22 cellular contexts compared by ENCODE assay signal in genomic region chr13:93045836-93046235, GRCh38.
A peak's percentile ranks its signal among the peaks of the same experiment; 100 is the strongest.
DNase-seq lines count a peak whose midpoint lies in the region; ATAC-seq and TF ChIP-seq lines count a peak whose summit lies in the region.
"Had no signal": no experiment of that assay in that cellular context is flagged by ENCODE, and none has a peak within 500 bp of the region (broad histone marks: within the 10 kb centered on the region; RNA-seq: fewer than 3 reads in every experiment).

No MANE protein-coding gene starts in this region.

- H3K4me3 ChIP-seq in SK-N-SH (ENCODE audit: low read depth in 2 of 2, low read length in 1 of 2) (no peak overlapping the region), brain microvascular endothelial cell (ENCODE audit: low read depth, low read length) (no peak overlapping the region)
- H3K4me3 ChIP-seq: BLaER1 treated with 17β-estradiol and CSF1 and Interleukin-3, amounts not matched to agents 10 nM and 100 nM; HAP-1; SJSA1 had no signal

- no peaks in the 10 kb centered on the region for H3K4me1 ChIP-seq in SK-N-SH (ENCODE audit: control insufficient read depth in 1 of 2, insufficient read depth in 2 of 2, low read depth in 1 of 2, low read length in 1 of 2)
- H3K4me1 ChIP-seq: BLaER1 treated with 17β-estradiol and CSF1 and Interleukin-3, amounts not matched to agents 10 nM and 100 nM; HAP-1; SJSA1 had no signal

- POLR2A ChIA-PET in SK-N-SH (lab: Yijun Ruan, JAX), result no interaction called here

- no peaks in the 10 kb centered on the region for H3K9me2 ChIP-seq in SK-N-SH

- H3K27me3 ChIP-seq in SK-N-SH (ENCODE audit: insufficient read depth) (no peaks in the 10 kb centered on the region), brain microvascular endothelial cell (replicated peaks) (no peaks in the 10 kb centered on the region)
- H3K27me3 ChIP-seq: BLaER1 treated with 17β-estradiol and CSF1 and Interleukin-3, amounts not matched to agents 10 nM and 100 nM had no signal

- 73% methylated on average over 1 of the region's 1 CpG for WGBS in SK-N-SH (ENCODE audit: low lambda C conversion rate)

- ATAC-seq in SK-N-SH treated with all-trans-retinoic acid at 6 μM for 48 hours (no peak), HG02678 (IDR thresholded peaks at IDR 0.05; ENCODE audit: unreplicated experiment) (no peak), GM18873 (IDR thresholded peaks at IDR 0.05; ENCODE audit: low FRiP score, unreplicated experiment) (no peak)
- ATAC-seq: CD8-positive, alpha-beta T cell; Right ventricle myocardium inferior had no signal

- TF ChIP-seq RAD21 in SK-N-SH (IDR thresholded peaks at IDR 0.05; ENCODE audit: low read length), result no peak

- H3K79me2 ChIP-seq in SK-N-SH (ENCODE audit: insufficient read depth), result no peaks in the 10 kb centered on the region

- TF ChIP-seq CTCF in SK-N-SH (IDR thresholded peaks at IDR 0.05) (no peak), brain microvascular endothelial cell (IDR thresholded peaks at IDR 0.05; ENCODE audit: low read depth, low read length, missing control alignments) (no peak)

- DNase-seq in SK-N-SH, result no peak
- peak; percentile 28 for DNase-seq in brain microvascular endothelial cell
- DNase-seq in kidney tubule cell (ENCODE audit: low spot score), result peak; percentile 60
- no peak for DNase-seq in NCI-H774 (lab: John Stamatoyannopoulos, UW)
- no peak for DNase-seq in NCI-H446 (lab: John Stamatoyannopoulos, UW)
- DNase-seq: CD8-positive, alpha-beta T cell; DMS53; GDM1; MV-4-11; NCI-H1105 treated with DMSO at 0.1 percent for 48 hours; NCI-H2029 treated with DMSO at 0.1 percent for 48 hours; NCI-H345; NCI-H524 treated with DMSO at 0.1 percent for 48 hours had no signal

- CTCF ChIA-PET in SK-N-SH (lab: Yijun Ruan, JAX), result no interaction called here

- no peak overlapping the region for H3K9ac ChIP-seq in SK-N-SH
- H3K9ac ChIP-seq: BLaER1 treated with 17β-estradiol and CSF1 and Interleukin-3, amounts not matched to agents 10 nM and 100 nM had no signal

- H3K36me3 ChIP-seq in SK-N-SH (replicated peaks in 1 of 2; ENCODE audit: control insufficient read depth in 1 of 2, insufficient read depth in 2 of 2, low read length in 1 of 2) (no peaks in the 10 kb centered on the region), brain microvascular endothelial cell (replicated peaks) (no peaks in the 10 kb centered on the region)
- H3K36me3 ChIP-seq: BLaER1 treated with 17β-estradiol and CSF1 and Interleukin-3, amounts not matched to agents 10 nM and 100 nM; HAP-1; SJSA1 had no signal

- H3K27ac ChIP-seq in SK-N-SH (ENCODE audit: low read depth in 2 of 2, low read length in 1 of 2), result no peak overlapping the region
- H3K27ac ChIP-seq in brain microvascular endothelial cell, result no peak overlapping the region
- H3K27ac ChIP-seq: 22Rv1; BLaER1 treated with 17β-estradiol and CSF1 and Interleukin-3, amounts not matched to agents 10 nM and 100 nM; HL-60; SJSA1 had no signal

- no peak overlapping the region for H3K4me2 ChIP-seq in SK-N-SH
- H3K4me2 ChIP-seq: BLaER1 treated with 17β-estradiol and CSF1 and Interleukin-3, amounts not matched to agents 10 nM and 100 nM had no signal

- H3K9me3 ChIP-seq in SK-N-SH, result no peaks in the 10 kb centered on the region
- H3K9me3 ChIP-seq: BLaER1 treated with 17β-estradiol and CSF1 and Interleukin-3, amounts not matched to agents 10 nM and 100 nM; HAP-1 had no signal

- H4K20me1 ChIP-seq in SK-N-SH (ENCODE audit: insufficient read depth), result no peaks in the 10 kb centered on the region
- H4K20me1 ChIP-seq: BLaER1 treated with 17β-estradiol and CSF1 and Interleukin-3, amounts not matched to agents 10 nM and 100 nM had no signal

- H3F3A ChIP-seq in SK-N-SH (replicated peaks; ENCODE audit: insufficient read depth), result no peaks in the 10 kb centered on the region

- 0 out of 2 replicates have a peak overlapping the region, but pooled peaks have one; percentile 16 for H2AFZ ChIP-seq in SK-N-SH (ENCODE audit: low read depth)

- in situ Hi-C loops in brain microvascular endothelial cell (cut with HindIII; ENCODE audit: low pct_ligation_motif_present, low sequenced_read_pairs), result no loop called here

- no peak for TF ChIP-seq EP300 in SK-N-SH (IDR thresholded peaks at IDR 0.05; ENCODE audit: borderline replicate concordance in 1 of 2, low read depth in 1 of 2, low read length in 1 of 2)

TF ChIP-seq in SK-N-SH, 30 proteins besides CTCF, POLR2A, EP300 and RAD21 (continues in another document):
- TF ChIP-seq, protein P1, sequence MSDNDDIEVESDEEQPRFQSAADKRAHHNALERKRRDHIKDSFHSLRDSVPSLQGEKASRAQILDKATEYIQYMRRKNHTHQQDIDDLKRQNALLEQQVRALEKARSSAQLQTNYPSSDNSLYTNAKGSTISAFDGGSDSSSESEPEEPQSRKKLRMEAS (IDR thresholded peaks at IDR 0.05; ENCODE audit: low read depth), result no peak
- TF ChIP-seq, protein P2, sequence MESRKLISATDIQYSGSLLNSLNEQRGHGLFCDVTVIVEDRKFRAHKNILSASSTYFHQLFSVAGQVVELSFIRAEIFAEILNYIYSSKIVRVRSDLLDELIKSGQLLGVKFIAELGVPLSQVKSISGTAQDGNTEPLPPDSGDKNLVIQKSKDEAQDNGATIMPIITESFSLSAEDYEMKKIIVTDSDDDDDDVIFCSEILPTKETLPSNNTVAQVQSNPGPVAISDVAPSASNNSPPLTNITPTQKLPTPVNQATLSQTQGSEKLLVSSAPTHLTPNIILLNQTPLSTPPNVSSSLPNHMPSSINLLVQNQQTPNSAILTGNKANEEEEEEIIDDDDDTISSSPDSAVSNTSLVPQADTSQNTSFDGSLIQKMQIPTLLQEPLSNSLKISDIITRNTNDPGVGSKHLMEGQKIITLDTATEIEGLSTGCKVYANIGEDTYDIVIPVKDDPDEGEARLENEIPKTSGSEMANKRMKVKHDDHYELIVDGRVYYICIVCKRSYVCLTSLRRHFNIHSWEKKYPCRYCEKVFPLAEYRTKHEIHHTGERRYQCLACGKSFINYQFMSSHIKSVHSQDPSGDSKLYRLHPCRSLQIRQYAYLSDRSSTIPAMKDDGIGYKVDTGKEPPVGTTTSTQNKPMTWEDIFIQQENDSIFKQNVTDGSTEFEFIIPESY (IDR thresholded peaks at IDR 0.05; ENCODE audit: borderline replicate concordance, low read depth), result no peak
- no peak for TF ChIP-seq CHD2 (IDR thresholded peaks at IDR 0.05; ENCODE audit: low read length, partially characterized antibody)
- TF ChIP-seq, protein P3, sequence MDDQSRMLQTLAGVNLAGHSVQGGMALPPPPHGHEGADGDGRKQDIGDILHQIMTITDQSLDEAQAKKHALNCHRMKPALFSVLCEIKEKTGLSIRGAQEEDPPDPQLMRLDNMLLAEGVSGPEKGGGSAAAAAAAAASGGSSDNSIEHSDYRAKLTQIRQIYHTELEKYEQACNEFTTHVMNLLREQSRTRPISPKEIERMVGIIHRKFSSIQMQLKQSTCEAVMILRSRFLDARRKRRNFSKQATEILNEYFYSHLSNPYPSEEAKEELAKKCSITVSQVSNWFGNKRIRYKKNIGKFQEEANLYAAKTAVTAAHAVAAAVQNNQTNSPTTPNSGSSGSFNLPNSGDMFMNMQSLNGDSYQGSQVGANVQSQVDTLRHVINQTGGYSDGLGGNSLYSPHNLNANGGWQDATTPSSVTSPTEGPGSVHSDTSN (IDR thresholded peaks at IDR 0.05), result no peak
- TF ChIP-seq FOXJ3 (CRISPR knock-in tag; IDR thresholded peaks at IDR 0.05), result no peak
- TF ChIP-seq GATA2 (CRISPR knock-in tag; IDR thresholded peaks at IDR 0.05), result no peak
- TF ChIP-seq JUND (IDR thresholded peaks at IDR 0.05), result no peak
- TF ChIP-seq NRF1 (IDR thresholded peaks at IDR 0.05; ENCODE audit: low read depth, low read length), result no peak
- TF ChIP-seq ELF1 (IDR thresholded peaks at IDR 0.05), result no peak
- no peak for TF ChIP-seq SMC3 (IDR thresholded peaks at IDR 0.05; ENCODE audit: low read depth, low read length)

TF ChIP-seq in SK-N-SH treated with all-trans-retinoic acid at 6 μM for 48 hours, 23 proteins besides CTCF, POLR2A, EP300 and RAD21:
- TF ChIP-seq SNAI2 (CRISPR knock-in tag; IDR thresholded peaks at IDR 0.05), result no peak
- TF ChIP-seq CSRNP3 (CRISPR knock-in tag; IDR thresholded peaks at IDR 0.05), result no peak
- TF ChIP-seq RARB (CRISPR knock-in tag; IDR thresholded peaks at IDR 0.05), result no peak
- TF ChIP-seq CSDC2 (CRISPR knock-in tag; IDR thresholded peaks at IDR 0.05), result no peak
- TF ChIP-seq BACH2 (CRISPR knock-in tag; IDR thresholded peaks at IDR 0.05; ENCODE audit: borderline replicate concordance), result no peak
- no peak for TF ChIP-seq ZFP30 (CRISPR knock-in tag; IDR thresholded peaks at IDR 0.05)

Comparison
In these comparisons a context has a peak if more than half of its experiments do, and no peak if none do; other contexts are left out.
1. DNase-seq: peak in brain microvascular endothelial cell (single experiment) and kidney tubule cell (single experiment); none in SK-N-SH (single experiment), NCI-H774 (single experiment) and NCI-H446 (0 of 2).